1 cellular context compared by ENCODE assay signal in the genomic region with DNA sequence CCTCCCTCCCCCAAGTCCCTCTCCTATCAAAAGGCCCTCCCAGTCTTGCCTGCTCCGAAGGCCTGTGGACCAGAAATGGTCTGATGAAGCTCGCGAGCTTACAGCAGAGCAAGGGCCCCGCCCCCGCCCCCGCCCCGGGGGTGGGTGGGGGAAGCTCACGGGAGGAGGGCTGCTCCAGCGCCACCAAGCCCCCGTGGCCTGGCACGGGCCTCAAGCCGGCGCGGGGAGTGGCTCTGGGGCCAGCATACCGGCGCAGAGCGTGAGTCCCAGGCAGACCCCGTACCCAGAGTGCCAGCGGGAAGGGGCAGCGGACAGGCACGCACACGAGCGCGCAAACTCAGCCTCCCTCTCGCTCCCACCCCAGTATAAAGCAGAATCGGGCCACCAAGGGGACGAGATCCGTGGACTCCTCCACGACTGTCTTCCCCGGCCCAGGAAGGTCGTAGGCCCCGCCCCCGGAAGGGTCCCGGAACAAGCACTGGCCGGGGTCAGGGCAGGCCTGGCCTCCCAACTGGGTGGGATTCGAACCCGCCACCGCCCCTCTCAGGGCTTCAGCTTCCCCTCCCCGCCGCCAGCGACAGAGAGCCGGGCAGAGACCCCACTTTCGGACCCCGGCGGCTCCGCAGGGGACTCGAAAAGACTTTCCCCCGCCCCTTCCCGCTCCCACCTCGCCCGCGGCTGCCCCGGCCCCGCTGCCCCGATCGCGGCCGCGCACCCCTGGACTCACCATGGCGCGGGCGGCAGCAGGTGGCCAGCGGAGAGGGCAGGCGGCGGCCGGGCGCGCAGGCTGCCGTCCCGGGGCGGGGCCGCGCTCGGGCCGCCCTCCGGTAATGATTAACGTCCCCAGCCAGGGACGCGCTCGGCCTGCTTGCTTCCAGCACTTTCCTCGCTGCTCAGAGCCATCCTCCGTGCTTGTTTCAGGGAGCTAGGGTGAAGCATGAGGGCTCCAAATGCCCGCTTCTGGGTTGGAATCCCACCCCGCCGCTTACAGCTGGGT.
TF ChIP-seq lines count a peak whose summit lies in the region.

TSS of gene PCBD1 (minus strand) at position 762 of the 997 bp plus-strand sequence. CDS start at position 730, 32 bp downstream.

TF ChIP-seq in HepG2, 621 proteins besides CTCF, POLR2A, EP300 and RAD21 (continued from another document and continues in another):
- TF ChIP-seq GRHL1 (CRISPR knock-in tag; conservative IDR thresholded peaks at IDR 0.05) (no peak), NFATC3 (CRISPR knock-in tag; IDR thresholded peaks at IDR 0.05) (no peak), ZNF891 (CRISPR knock-in tag; IDR thresholded peaks at IDR 0.05) (0 out of 2 replicates have a peak, but pooled peaks have one; percentile 36), HHEX (CRISPR knock-in tag; IDR thresholded peaks at IDR 0.05) (no peak), ZNF878 (CRISPR knock-in tag; IDR thresholded peaks at IDR 0.05) (no peak; the same call in none of the 2 replicates), ESRRA (CRISPR knock-in tag; IDR thresholded peaks at IDR 0.05; ENCODE audit: low read depth) (no peak), CHCHD3 (CRISPR knock-in tag; IDR thresholded peaks at IDR 0.05) (peak; percentile 67; the same call in 1 of the 2 replicates), JARID2 (CRISPR knock-in tag; IDR thresholded peaks at IDR 0.05; ENCODE audit: insufficient replicate concordance) (no peak), RCOR2 (CRISPR knock-in tag; IDR thresholded peaks at IDR 0.05) (no peak), AGO2 (optimal IDR thresholded peaks at IDR 0.05; ENCODE audit: low read depth, low read length) (peak; percentile 78), KMT2A (CRISPR knock-in tag; IDR thresholded peaks at IDR 0.05) (0 out of 2 replicates have a peak, but pooled peaks have one; percentile 7), NCOA2 (CRISPR knock-in tag; IDR thresholded peaks at IDR 0.05) (0 out of 2 replicates have a peak, but pooled peaks have one; percentile 17), SOX6 (IDR thresholded peaks at IDR 0.05) (no peak), SOX6 (CRISPR knock-in tag; IDR thresholded peaks at IDR 0.05) (no peak; the same call in 1 of the 2 replicates), CENPT (CRISPR knock-in tag; IDR thresholded peaks at IDR 0.05; ENCODE audit: low read depth) (no peak), SKIL (CRISPR knock-in tag; IDR thresholded peaks at IDR 0.05; ENCODE audit: borderline replicate concordance) (no peak), NFIC (IDR thresholded peaks at IDR 0.05; ENCODE audit: low read length) (no peak), ZNF432 (CRISPR knock-in tag; IDR thresholded peaks at IDR 0.05; ENCODE audit: borderline replicate concordance) (no peak), ZBTB20 (CRISPR knock-in tag; IDR thresholded peaks at IDR 0.05; ENCODE audit: borderline replicate concordance, low read depth) (0 out of 2 replicates have a peak, but pooled peaks have one; percentile 76), ZNF720 (CRISPR knock-in tag; IDR thresholded peaks at IDR 0.05) (no peak), ATF1 (CRISPR knock-in tag; IDR thresholded peaks at IDR 0.05) (no peak), ZNF326 (CRISPR knock-in tag; IDR thresholded peaks at IDR 0.05; ENCODE audit: borderline replicate concordance) (no peak), GATAD1 (CRISPR knock-in tag; IDR thresholded peaks at IDR 0.05) (no peak; the same call in 1 of the 2 replicates), ZFP82 (CRISPR knock-in tag; IDR thresholded peaks at IDR 0.05; ENCODE audit: borderline replicate concordance) (peak; percentile 86; the same call in 1 of the 2 replicates), ELF1 (CRISPR knock-in tag; IDR thresholded peaks at IDR 0.05) (no peak), PTBP1 (IDR thresholded peaks at IDR 0.05; ENCODE audit: low read depth, low read length, poor library complexity, severe bottlenecking) (no peak), ETV5 (CRISPR knock-in tag; IDR thresholded peaks at IDR 0.05; ENCODE audit: borderline replicate concordance) (no peak), ZNF24 (IDR thresholded peaks at IDR 0.05) (no peak), TP53 (CRISPR knock-in tag; conservative IDR thresholded peaks at IDR 0.05) (no peak), CREM (IDR thresholded peaks at IDR 0.05) (no peak), CREM (CRISPR knock-in tag; IDR thresholded peaks at IDR 0.05) (no peak), CCAR2 (optimal IDR thresholded peaks at IDR 0.05; ENCODE audit: low read depth, low read length) (no peak), SYNCRIP (IDR thresholded peaks at IDR 0.05; ENCODE audit: insufficient read depth, low read depth, low read length) (no peak), FOXK2 (IDR thresholded peaks at IDR 0.05) (no peak), ZMYM3 (CRISPR knock-in tag; IDR thresholded peaks at IDR 0.05) (no peak), HIVEP1 (CRISPR knock-in tag; IDR thresholded peaks at IDR 0.05) (no peak), ZNF350 (CRISPR knock-in tag; IDR thresholded peaks at IDR 0.05; ENCODE audit: borderline replicate concordance, low read depth) (no peak), ZNF317 (CRISPR knock-in tag; IDR thresholded peaks at IDR 0.05) (no peak; the same call in 1 of the 2 replicates), BRD4 (CRISPR knock-in tag; IDR thresholded peaks at IDR 0.05) (0 out of 2 replicates have a peak, but pooled peaks have one; percentile 0), ZNF275 (CRISPR knock-in tag; IDR thresholded peaks at IDR 0.05; ENCODE audit: borderline replicate concordance) (no peak), FOXO4 (CRISPR knock-in tag; conservative IDR thresholded peaks at IDR 0.05) (no peak), FOXA3 (CRISPR knock-in tag; IDR thresholded peaks at IDR 0.05) (no peak), NRL (CRISPR knock-in tag; IDR thresholded peaks at IDR 0.05; ENCODE audit: borderline replicate concordance) (0 out of 2 replicates have a peak, but pooled peaks have one; percentile 50), NFIB (CRISPR knock-in tag; IDR thresholded peaks at IDR 0.05; ENCODE audit: borderline replicate concordance) (no peak), HOXA5 (CRISPR knock-in tag; IDR thresholded peaks at IDR 0.05) (peak; percentile 9; the same call in 1 of the 2 replicates), SALL2 (CRISPR knock-in tag; IDR thresholded peaks at IDR 0.05) (no peak), ZNF329 (CRISPR knock-in tag; IDR thresholded peaks at IDR 0.05; ENCODE audit: low read depth) (0 out of 2 replicates have a peak, but pooled peaks have one; percentile 23), ZSCAN29 (CRISPR knock-in tag; conservative IDR thresholded peaks at IDR 0.05) (0 out of 2 replicates have a peak, but pooled peaks have one; percentile 48), ELF3 (CRISPR knock-in tag; IDR thresholded peaks at IDR 0.05) (0 out of 2 replicates have a peak, but pooled peaks have one; percentile 32), ZBTB34 (CRISPR knock-in tag; IDR thresholded peaks at IDR 0.05) (no peak), REPIN1 (CRISPR knock-in tag; IDR thresholded peaks at IDR 0.05; ENCODE audit: borderline replicate concordance, low read depth) (no peak; the same call in 1 of the 2 replicates)
- TF ChIP-seq, protein P1, sequence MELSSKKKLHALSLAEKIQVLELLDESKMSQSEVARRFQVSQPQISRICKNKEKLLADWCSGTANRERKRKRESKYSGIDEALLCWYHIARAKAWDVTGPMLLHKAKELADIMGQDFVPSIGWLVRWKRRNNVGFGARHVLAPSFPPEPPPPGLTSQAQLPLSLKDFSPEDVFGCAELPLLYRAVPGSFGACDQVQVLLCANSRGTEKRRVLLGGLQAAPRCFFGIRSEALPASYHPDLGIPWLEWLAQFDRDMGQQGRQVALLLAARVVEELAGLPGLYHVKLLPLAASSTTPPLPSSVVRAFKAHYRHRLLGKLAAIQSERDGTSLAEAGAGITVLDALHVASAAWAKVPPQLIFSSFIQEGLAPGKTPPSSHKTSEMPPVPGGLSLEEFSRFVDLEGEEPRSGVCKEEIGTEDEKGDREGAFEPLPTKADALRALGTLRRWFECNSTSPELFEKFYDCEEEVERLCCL (CRISPR knock-in tag; IDR thresholded peaks at IDR 0.05; ENCODE audit: borderline replicate concordance), result peak; percentile 90; the same call in 1 of the 2 replicates
- TF ChIP-seq, protein P2, sequence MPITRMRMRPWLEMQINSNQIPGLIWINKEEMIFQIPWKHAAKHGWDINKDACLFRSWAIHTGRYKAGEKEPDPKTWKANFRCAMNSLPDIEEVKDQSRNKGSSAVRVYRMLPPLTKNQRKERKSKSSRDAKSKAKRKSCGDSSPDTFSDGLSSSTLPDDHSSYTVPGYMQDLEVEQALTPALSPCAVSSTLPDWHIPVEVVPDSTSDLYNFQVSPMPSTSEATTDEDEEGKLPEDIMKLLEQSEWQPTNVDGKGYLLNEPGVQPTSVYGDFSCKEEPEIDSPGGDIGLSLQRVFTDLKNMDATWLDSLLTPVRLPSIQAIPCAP (CRISPR knock-in tag; IDR thresholded peaks at IDR 0.05; ENCODE audit: low read depth), result no peak
- TF ChIP-seq, protein P3, sequence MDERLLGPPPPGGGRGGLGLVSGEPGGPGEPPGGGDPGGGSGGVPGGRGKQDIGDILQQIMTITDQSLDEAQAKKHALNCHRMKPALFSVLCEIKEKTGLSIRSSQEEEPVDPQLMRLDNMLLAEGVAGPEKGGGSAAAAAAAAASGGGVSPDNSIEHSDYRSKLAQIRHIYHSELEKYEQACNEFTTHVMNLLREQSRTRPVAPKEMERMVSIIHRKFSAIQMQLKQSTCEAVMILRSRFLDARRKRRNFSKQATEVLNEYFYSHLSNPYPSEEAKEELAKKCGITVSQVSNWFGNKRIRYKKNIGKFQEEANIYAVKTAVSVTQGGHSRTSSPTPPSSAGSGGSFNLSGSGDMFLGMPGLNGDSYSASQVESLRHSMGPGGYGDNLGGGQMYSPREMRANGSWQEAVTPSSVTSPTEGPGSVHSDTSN (CRISPR knock-in tag; IDR thresholded peaks at IDR 0.05), result no peak
- TF ChIP-seq, protein P4, sequence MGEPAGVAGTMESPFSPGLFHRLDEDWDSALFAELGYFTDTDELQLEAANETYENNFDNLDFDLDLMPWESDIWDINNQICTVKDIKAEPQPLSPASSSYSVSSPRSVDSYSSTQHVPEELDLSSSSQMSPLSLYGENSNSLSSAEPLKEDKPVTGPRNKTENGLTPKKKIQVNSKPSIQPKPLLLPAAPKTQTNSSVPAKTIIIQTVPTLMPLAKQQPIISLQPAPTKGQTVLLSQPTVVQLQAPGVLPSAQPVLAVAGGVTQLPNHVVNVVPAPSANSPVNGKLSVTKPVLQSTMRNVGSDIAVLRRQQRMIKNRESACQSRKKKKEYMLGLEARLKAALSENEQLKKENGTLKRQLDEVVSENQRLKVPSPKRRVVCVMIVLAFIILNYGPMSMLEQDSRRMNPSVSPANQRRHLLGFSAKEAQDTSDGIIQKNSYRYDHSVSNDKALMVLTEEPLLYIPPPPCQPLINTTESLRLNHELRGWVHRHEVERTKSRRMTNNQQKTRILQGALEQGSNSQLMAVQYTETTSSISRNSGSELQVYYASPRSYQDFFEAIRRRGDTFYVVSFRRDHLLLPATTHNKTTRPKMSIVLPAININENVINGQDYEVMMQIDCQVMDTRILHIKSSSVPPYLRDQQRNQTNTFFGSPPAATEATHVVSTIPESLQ (CRISPR knock-in tag; conservative IDR thresholded peaks at IDR 0.05), result 0 out of 2 replicates have a peak, but pooled peaks have one; percentile 16
